Comparison of ENCODE assay signal across 2 cellular contexts in genomic region chr6:130409394-130410095, GRCh38.
TF ChIP-seq lines count a peak whose summit lies in the region.

No MANE protein-coding gene starts in this region.

TF ChIP-seq in SK-N-SH, 30 proteins besides CTCF, POLR2A, EP300 and RAD21 (continued from another document):
- TF ChIP-seq MAX (IDR thresholded peaks at IDR 0.05; ENCODE audit: low read depth) (no peak), PBX3 (IDR thresholded peaks at IDR 0.05) (peak; percentile 43), ZBTB33 (IDR thresholded peaks at IDR 0.05; ENCODE audit: borderline replicate concordance, low read depth) (no peak), NRF1 (IDR thresholded peaks at IDR 0.05; ENCODE audit: low read depth, low read length) (no peak), MXI1 (IDR thresholded peaks at IDR 0.05; ENCODE audit: low read depth, low read length) (no peak), YY1 (IDR thresholded peaks at IDR 0.05; ENCODE audit: low read depth) (no peak), REST (IDR thresholded peaks at IDR 0.05; ENCODE audit: low read depth, low read length) (no peak)

TF ChIP-seq in SK-N-SH treated with all-trans-retinoic acid at 6 μM for 48 hours, 23 proteins besides CTCF, POLR2A, EP300 and RAD21:
- TF ChIP-seq TSHZ2 (CRISPR knock-in tag; IDR thresholded peaks at IDR 0.05), result no peak
- TF ChIP-seq PPARA (CRISPR knock-in tag; IDR thresholded peaks at IDR 0.05; ENCODE audit: borderline replicate concordance), result no peak
- TF ChIP-seq CSDC2 (CRISPR knock-in tag; IDR thresholded peaks at IDR 0.05), result no peak
- TF ChIP-seq OSR1 (CRISPR knock-in tag; IDR thresholded peaks at IDR 0.05), result no peak
- TF ChIP-seq ZNF70 (CRISPR knock-in tag; IDR thresholded peaks at IDR 0.05), result no peak
- no peak for TF ChIP-seq GLIS3 (CRISPR knock-in tag; IDR thresholded peaks at IDR 0.05)
- no peak for TF ChIP-seq ZFP30 (CRISPR knock-in tag; IDR thresholded peaks at IDR 0.05)
- TF ChIP-seq ISL1 (CRISPR knock-in tag; IDR thresholded peaks at IDR 0.05), result no peak
- TF ChIP-seq ZNF565 (CRISPR knock-in tag; conservative IDR thresholded peaks at IDR 0.05; ENCODE audit: low read depth), result no peak
- TF ChIP-seq BACH2 (CRISPR knock-in tag; IDR thresholded peaks at IDR 0.05; ENCODE audit: borderline replicate concordance), result no peak
- TF ChIP-seq CREB5 (CRISPR knock-in tag; IDR thresholded peaks at IDR 0.05; ENCODE audit: low read depth), result no peak
- TF ChIP-seq RARB (CRISPR knock-in tag; IDR thresholded peaks at IDR 0.05), result no peak
